Comparison of ENCODE assay signal across 8 cellular contexts in the genomic region with DNA sequence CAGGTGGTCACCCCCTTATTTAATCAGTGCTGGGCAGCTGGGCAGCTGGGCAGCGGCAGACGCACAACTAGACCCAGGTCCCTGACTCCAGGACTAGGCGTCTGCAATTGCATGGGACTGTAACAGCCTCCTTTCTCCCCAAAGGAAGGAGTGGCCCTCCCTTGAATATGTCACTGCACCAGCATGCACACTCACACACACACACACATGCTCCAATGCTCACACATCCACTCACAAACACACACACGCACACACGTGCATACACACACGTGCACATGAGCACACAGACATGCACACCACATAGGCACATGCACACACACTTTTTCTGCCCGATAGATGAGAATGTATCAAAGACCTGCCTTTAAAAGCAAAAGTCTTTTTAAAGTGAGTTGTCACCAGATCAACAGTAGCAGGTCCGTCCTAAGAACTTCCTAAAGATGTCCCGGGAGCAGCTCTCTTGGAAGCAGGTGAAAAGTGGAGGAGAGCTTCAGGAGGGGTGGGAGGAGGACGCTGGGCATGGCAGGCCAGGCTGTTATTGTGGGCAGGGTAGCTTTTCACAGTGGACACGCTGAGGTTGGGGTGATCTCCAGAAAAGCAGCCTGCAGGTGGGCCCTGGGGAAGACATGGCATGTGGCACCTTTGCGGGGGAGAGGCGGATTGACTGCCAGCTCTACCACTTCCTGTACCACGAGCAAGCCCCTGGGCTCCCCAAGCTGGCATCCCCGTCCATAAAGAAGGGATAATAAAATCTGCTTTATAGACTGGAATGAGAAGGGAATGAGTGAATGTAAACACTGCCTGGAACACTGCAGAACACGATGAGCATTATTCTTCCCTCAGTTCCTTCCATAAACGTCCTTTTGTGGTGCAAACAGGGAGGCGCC. TPM values are rescaled to one million over a fixed set of nuclear protein-coding genes. Genes with fewer than 3 reads are reported as not detected.
A peak's percentile ranks its signal among the peaks of the same experiment; 100 is the strongest.
DNase-seq lines count a peak whose midpoint lies in the region; ATAC-seq and TF ChIP-seq lines count a peak whose summit lies in the region.

No MANE protein-coding gene starts in this region.

- H3K27me3 ChIP-seq in SJCRH30 (no peaks in the 10 kb centered on the region), gastroesophageal sphincter (peaks cover 31% of the 10 kb centered on the region), psoas muscle (ENCODE audit: insufficient read depth in 3 of 3, low read length in 2 of 3) (peaks cover 0 to 84% (median 22%) of the 10 kb centered on the region in 3 donors)

- no peak for ATAC-seq in gastroesophageal sphincter
- no peak for ATAC-seq in psoas muscle

- H3K9me3 ChIP-seq in ES-I3 (ENCODE audit: control insufficient read depth, insufficient read depth, low read length), result no peaks in the 10 kb centered on the region
- H3K9me3 ChIP-seq in SJCRH30 (replicated peaks), result no peaks in the 10 kb centered on the region
- no peaks in the 10 kb centered on the region for H3K9me3 ChIP-seq in gastroesophageal sphincter
- no peaks in the 10 kb centered on the region for H3K9me3 ChIP-seq in psoas muscle

- H3K4me3 ChIP-seq in SJCRH30, result peak overlapping the region; percentile 74
- peak overlapping the region in 1 of 2 donors; percentile 74 for H3K4me3 ChIP-seq in gastroesophageal sphincter
- peak overlapping the region; percentile 66 for H3K4me3 ChIP-seq in psoas muscle

- TF ChIP-seq POLR2A in gastroesophageal sphincter (IDR thresholded peaks at IDR 0.05), result no peak

- H3K9ac ChIP-seq in ES-I3 (ENCODE audit: low read depth, low read length), result peak overlapping the region; percentile 74

- H3K36me3 ChIP-seq in ES-I3 (ENCODE audit: insufficient read depth, low read length) (no peaks in the 10 kb centered on the region), SJCRH30 (no peaks in the 10 kb centered on the region), gastroesophageal sphincter (peaks cover 0 to 7% of the 10 kb centered on the region in 2 donors), psoas muscle (ENCODE audit: insufficient read depth in 1 of 2, low read depth in 1 of 2) (no peaks in the 10 kb centered on the region)

- H3K27ac ChIP-seq in SJCRH30 (no peak overlapping the region), gastroesophageal sphincter (peak overlapping the region in 3 of 4 donors; percentile 11 to 90 (median 42)), psoas muscle (no peak overlapping the region)

- 36 to 42% methylated on average over 12 of the region's 18 CpGs for WGBS in gastroesophageal sphincter (ENCODE audit: low coverage in 1 of 2), 2 donors
- WGBS in psoas muscle, 3 donors, result 56 to 60% (median 56%) methylated on average over 18 of the region's 18 CpGs

- no peak for TF ChIP-seq CTCF in gastroesophageal sphincter (IDR thresholded peaks at IDR 0.05)
- no peak for TF ChIP-seq CTCF in psoas muscle (IDR thresholded peaks at IDR 0.05)

- DNase-seq in SJCRH30, result no peak
- DNase-seq in psoas muscle, result no peak
- no peak for DNase-seq in NCI-H2081 treated with DMSO at 0.1 percent for 48 hours (lab: John Stamatoyannopoulos, UW)
- DNase-seq in CD1c-positive myeloid dendritic cell (ENCODE audit: extremely low spot score), result no peak
- DNase-seq in GM19238 (ENCODE audit: insufficient read length, low spot score), result no peak
- no peak for DNase-seq in NCI-H2171 treated with DMSO at 0.1 percent for 48 hours (lab: John Stamatoyannopoulos, UW)

- peaks cover 16% of the 10 kb centered on the region for H3K4me1 ChIP-seq in ES-I3 (ENCODE audit: insufficient read depth, low read length)
- H3K4me1 ChIP-seq in SJCRH30, result peaks cover 21% of the 10 kb centered on the region; the same call in 1 of the 2 replicates
- H3K4me1 ChIP-seq in gastroesophageal sphincter, result peaks cover 0 to 65% (median 18%) of the 10 kb centered on the region in 3 donors
- peaks cover 6% of the 10 kb centered on the region for H3K4me1 ChIP-seq in psoas muscle

- intact Hi-C loops in psoas muscle (cut with DNase I), result loop anchor here in 1 of 2 donors (10.0 kb wide), 1 partner anchor 160 kb away; no protein-coding TSS in a partner anchor

- TF ChIP-seq EP300 in gastroesophageal sphincter (IDR thresholded peaks at IDR 0.05), result no peak

RNA-seq across cellular contexts. Expression of gene PDE9A, which starts 1.7 kb away (rescaled TPM):
- total RNA-seq in SJCRH30 (2014; rRNA removed; shearing (Covaris generic)), result 14.8 and 14.9 TPM in 2 replicates
- total RNA-seq in gastroesophageal sphincter, result 10 to 100 TPM; 10.6 to 83.2 (median 28.5) TPM
- 1 to 10 TPM; 1.4 to 4.3 (median 1.8) TPM for total RNA-seq in psoas muscle
- polyA plus RNA-seq in psoas muscle, result 1 to 10 TPM; 1.2 to 1.8 (median 1.8) TPM

Comparison
In these comparisons a context has a peak if more than half of its experiments do, and no peak if none do; other contexts are left out.
1. H3K27ac ChIP-seq: peak in gastroesophageal sphincter (3 of 4); none in SJCRH30 (single experiment) and psoas muscle (single experiment).